ENCODE assay signal across 9 cellular contexts in the genomic region with DNA sequence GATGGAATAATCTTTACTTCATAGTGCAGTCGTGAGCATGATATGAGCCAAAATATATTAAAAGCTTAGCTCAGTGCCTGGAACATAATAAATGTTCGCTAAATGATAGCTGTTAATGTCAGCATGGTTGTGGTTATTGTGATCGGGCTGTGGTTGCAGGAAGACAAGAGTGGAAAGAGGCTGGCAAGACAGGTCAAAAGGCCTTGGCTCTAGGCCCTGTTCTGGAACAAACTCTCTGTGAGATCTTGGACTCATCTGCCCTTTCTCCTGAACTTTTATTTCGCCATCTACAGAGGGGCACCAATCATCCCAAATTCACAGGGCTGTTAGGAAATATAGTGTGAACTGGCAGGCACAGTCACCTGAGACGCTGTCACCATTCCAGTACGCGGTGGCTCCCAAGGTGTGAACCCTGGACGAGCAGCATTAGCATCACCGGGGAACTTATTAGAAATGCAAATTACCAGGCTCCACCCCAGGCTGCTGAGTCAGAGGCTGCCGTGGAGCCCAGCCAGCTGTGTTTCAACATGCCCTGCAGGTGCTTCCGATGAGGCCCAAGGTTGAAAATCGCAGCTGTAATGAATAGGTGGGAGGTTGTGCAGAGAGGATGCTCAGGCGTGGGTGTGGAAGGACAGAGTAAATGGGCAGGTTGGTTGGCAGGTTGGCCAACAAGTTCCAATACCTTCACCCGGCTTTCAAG. TPM values are rescaled to one million over a fixed set of nuclear protein-coding genes. Genes with fewer than 3 reads are reported as not detected.
DNase-seq lines count a peak whose midpoint lies in the region; ATAC-seq and TF ChIP-seq lines count a peak whose summit lies in the region.
"Had no signal": no experiment of that assay in that cellular context is flagged by ENCODE, and none has a peak within 500 bp of the region (broad histone marks: within the 10 kb centered on the region; RNA-seq: fewer than 3 reads in every experiment).

No MANE protein-coding gene starts in this region.

- H3K9me2 ChIP-seq in OCI-LY7 (ENCODE audit: insufficient read depth, low read length): no peaks in the 10 kb centered on the region

- no TSS peak for BruUV-seq in OCI-LY7 (replicated peaks; lab: Mats Ljungman, UMichigan)

- POLR2A ChIA-PET in OCI-LY7 (lab: Charles Lee): no interaction called here

- intact Hi-C loops in left lung (cut with DNase I) (no loop called here), OCI-LY7 (cut with micrococcal nuclease; ENCODE audit: unreplicated experiment) (no loop called here)

- H3K4me1 ChIP-seq in OCI-LY3 (ENCODE audit: low read length) (peaks cover 15% of the 10 kb centered on the region), left lung (peaks cover 0 to 8% of the 10 kb centered on the region in 2 donors), OCI-LY7 (ENCODE audit: insufficient read depth, low read length, poor library complexity, severe bottlenecking) (no peaks in the 10 kb centered on the region)

- H3K79me2 ChIP-seq in OCI-LY3 (ENCODE audit: low read length): no peaks in the 10 kb centered on the region
- no peaks in the 10 kb centered on the region for H3K79me2 ChIP-seq in OCI-LY7 (ENCODE audit: insufficient read depth, low read depth, low read length)

- no peak for TF ChIP-seq CTCF in OCI-LY3 (IDR thresholded peaks at IDR 0.05; ENCODE audit: low read depth, low read length)
- TF ChIP-seq CTCF in left lung (IDR thresholded peaks at IDR 0.05): no peak
- TF ChIP-seq CTCF in OCI-LY7 (conservative IDR thresholded peaks at IDR 0.05; ENCODE audit: low read length): no peak

- CTCF ChIA-PET in OCI-LY7 (lab: Charles Lee; ENCODE audit: unreplicated experiment): interaction anchor here (0.6 kb wide), 1 partner anchor 38 kb away, joined by 3 read pairs; no protein-coding TSS in a partner anchor

- H3K9me3 ChIP-seq in OCI-LY3 (ENCODE audit: insufficient read depth, low read length): no peaks in the 10 kb centered on the region
- H3K9me3 ChIP-seq in left lung: no peaks in the 10 kb centered on the region
- no peaks in the 10 kb centered on the region for H3K9me3 ChIP-seq in OCI-LY7 (ENCODE audit: low read length)

- H3K4me3 ChIP-seq in OCI-LY3 (ENCODE audit: low read length) (no peak overlapping the region), left lung (no peak overlapping the region), OCI-LY7 (ENCODE audit: low read depth, low read length, poor library complexity, severe bottlenecking) (no peak overlapping the region)

- H2AFZ ChIP-seq in OCI-LY3 (ENCODE audit: low read depth, low read length) (no peak overlapping the region), OCI-LY7 (ENCODE audit: low read length) (no peak overlapping the region)

- H3K4me2 ChIP-seq in OCI-LY3 (ENCODE audit: low read length) (peak overlapping the region; percentile 30), OCI-LY7 (ENCODE audit: low read length) (no peak overlapping the region)

- H3K27me3 ChIP-seq in OCI-LY3 (ENCODE audit: low read depth, low read length) (no peaks in the 10 kb centered on the region), left lung (no peaks in the 10 kb centered on the region)

- H3K27ac ChIP-seq in OCI-LY3 (ENCODE audit: low read length) (no peak overlapping the region), left lung (no peak overlapping the region), OCI-LY7 (ENCODE audit: low read depth, low read length, poor library complexity, severe bottlenecking) (no peak overlapping the region)
- H3K27ac ChIP-seq: VCaP had no signal

- DNase-seq in left lung (peak in 1 of 2 donors; percentile 79), NCI-H2171 treated with DMSO at 0.1 percent for 48 hours (lab: John Stamatoyannopoulos, UW) (no peak), OCI-LY7 (ENCODE audit: low spot score) (no peak), activated gamma-delta T cell treated with Interleukin-2 at 50 U/mL for 16 hours (no peak), SKM-1 treated with dmso at 0.1 percent for 144 hours (lab: John Stamatoyannopoulos, UW; ENCODE audit: unreplicated experiment) (no peak)

- H3K36me3 ChIP-seq in OCI-LY3 (replicated peaks; ENCODE audit: low read depth, low read length): no peaks in the 10 kb centered on the region
- H3K36me3 ChIP-seq in left lung: peaks cover 0 to 31% of the 10 kb centered on the region in 2 donors
- no peaks in the 10 kb centered on the region for H3K36me3 ChIP-seq in OCI-LY7 (ENCODE audit: insufficient read depth, low read length)

- H4K20me1 ChIP-seq in OCI-LY3 (ENCODE audit: insufficient read depth, low read length) (no peaks in the 10 kb centered on the region), OCI-LY7 (ENCODE audit: insufficient read depth, low read length) (no peaks in the 10 kb centered on the region)

- no peak overlapping the region for H3K9ac ChIP-seq in OCI-LY3 (ENCODE audit: low read length)

- ATAC-seq in GM18909 (IDR thresholded peaks at IDR 0.05; ENCODE audit: poor library complexity, unreplicated experiment): peak; percentile 69
- peak; percentile 85 for ATAC-seq in HG02884 (IDR thresholded peaks at IDR 0.05; ENCODE audit: unreplicated experiment)
- ATAC-seq in left lung: peak; percentile 35

RNA-seq across cellular contexts. Expression of a gene that starts 50.2 kb away (rescaled TPM):
- 10 to 100 TPM; 31.1 to 34.8 TPM for total RNA-seq in left lung
- 33.2 and 38.7 TPM in 2 replicates for total RNA-seq in OCI-LY7 (2014; rRNA removed; shearing (Covaris generic))
- total RNA-seq in OCI-LY7 (2022): 37.5 and 39.3 TPM in 2 replicates

Comparison
In these comparisons a context has a peak if more than half of its experiments do, and no peak if none do; other contexts are left out.
1. ATAC-seq: peak in every context shown above with its lines; median percentile 85 in HG02884; 69 in GM18909; 35 in left lung.